Comparison of ENCODE assay signal across 12 cellular contexts in genomic region chr3:131020122-131020693, GRCh38. TPM values are rescaled to one million over a fixed set of nuclear protein-coding genes. Genes with fewer than 3 reads are reported as not detected.
DNase-seq lines count a peak whose midpoint lies in the region; ATAC-seq, FAIRE-seq and TF ChIP-seq lines count a peak whose summit lies in the region.
"Had no signal": no experiment of that assay in that cellular context is flagged by ENCODE, and none has a peak within 500 bp of the region (broad histone marks: within the 10 kb centered on the region; RNA-seq: fewer than 3 reads in every experiment).

No MANE protein-coding gene starts in this region.

- TF ChIP-seq CTCF in AG10803 (conservative IDR thresholded peaks at IDR 0.05; ENCODE audit: low read length), result no peak
- TF ChIP-seq CTCF in H1 (IDR thresholded peaks at IDR 0.05; ENCODE audit: control extremely low read depth in 1 of 3, insufficient read depth in 1 of 3, low read depth in 1 of 3, low read length in 3 of 3), result 0 out of 4 replicates have a peak, but pooled peaks of 1 of the 3 experiments have one; percentile 7

- H2BK15ac ChIP-seq in H1 (ENCODE audit: low read length), result no peak overlapping the region

- no peaks in the 10 kb centered on the region for H3K79me2 ChIP-seq in H1 (ENCODE audit: control insufficient read depth in 1 of 2, insufficient read depth in 2 of 2, low read length in 2 of 2)

- H4K8ac ChIP-seq in H1 (ENCODE audit: extremely low read depth, insufficient read depth, low read length), result no peak overlapping the region

- no peak for TF ChIP-seq EP300 in H1 (IDR thresholded peaks at IDR 0.05; ENCODE audit: borderline replicate concordance in 1 of 2, low read depth in 2 of 2, low read length in 2 of 2)

- peaks cover 0 to 4% of the 10 kb centered on the region in 2 experiments for H4K20me1 ChIP-seq in H1 (replicated peaks in 1 of 2; ENCODE audit: control insufficient read depth in 1 of 2, insufficient read depth in 2 of 2, low read length in 2 of 2)

- no peak overlapping the region for H3K4ac ChIP-seq in H1 (replicated peaks; ENCODE audit: insufficient read length, low read depth, low read length)

- DNase-seq in AG10803 (ENCODE audit: low read depth) (peak; percentile 16), GM19239 (ENCODE audit: insufficient read length, low spot score) (no peak), NOMO-1 treated with dmso at 0.1 percent for 144 hours (lab: John Stamatoyannopoulos, UW; ENCODE audit: unreplicated experiment) (peak; percentile 78), H1 (ENCODE audit: low read depth in 1 of 2, low spot score in 2 of 2) (no peak), GM12892 (ENCODE audit: insufficient read length) (no peak), NCI-H187 treated with DMSO at 0.1 percent for 48 hours (lab: John Stamatoyannopoulos, UW) (no peak)
- DNase-seq: activated CD4-positive, alpha-beta memory T cell treated with anti-CD3 and anti-CD28 coated beads for 36 hours; hippocampal formation; NCI-H2107 had no signal

- H3K56ac ChIP-seq in H1 (replicated peaks; ENCODE audit: insufficient read length, low read depth, low read length), result no peak overlapping the region

- H2BK20ac ChIP-seq in H1 (ENCODE audit: low read length), result no peak overlapping the region

- TF ChIP-seq RAD21 in H1 (IDR thresholded peaks at IDR 0.05 in 1 of 2, conservative IDR thresholded peaks at IDR 0.05 in 1 of 2; ENCODE audit: low read depth in 2 of 2, low read length in 2 of 2), result peak; percentile 7 to 18; a peak in 1 of 4 replicates

- no peak overlapping the region for H2BK5ac ChIP-seq in H1 (ENCODE audit: low read depth, low read length)

- H3K14ac ChIP-seq in H1 (ENCODE audit: insufficient read length), result no peak overlapping the region

- H3K9me3 ChIP-seq in H1 (ENCODE audit: insufficient read depth in 2 of 2, low read depth in 1 of 2, low read length in 1 of 2), result no peaks in the 10 kb centered on the region
- H3K9me3 ChIP-seq: SJCRH30 had no signal

- H3K4me1 ChIP-seq in H1 (replicated peaks in 1 of 4; ENCODE audit: control insufficient read depth in 3 of 4, insufficient read depth in 4 of 4, low read length in 3 of 4), result no peaks in the 10 kb centered on the region
- H3K4me1 ChIP-seq: SJCRH30 had no signal

- H3K27me3 ChIP-seq in H1 (replicated peaks in 1 of 4; ENCODE audit: control insufficient read depth in 3 of 4, extremely low read depth in 1 of 4, insufficient read depth in 3 of 4, low read length in 3 of 4), result no peaks in the 10 kb centered on the region
- H3K27me3 ChIP-seq: SJCRH30 had no signal

- H4K5ac ChIP-seq in H1 (ENCODE audit: insufficient read length, low read depth, low read length), result no peak overlapping the region

- H3K23me2 ChIP-seq in H1 (ENCODE audit: low read depth, low read length), result no peaks in the 10 kb centered on the region

- FAIRE-seq in GM19239 (lab: Jason Lieb, UNC) (peak; percentile 66), H1 (lab: Jason Lieb, UNC) (no peak), GM12892 (lab: Jason Lieb, UNC) (no peak)

- H3K79me1 ChIP-seq in H1 (ENCODE audit: low read depth, low read length), result no peaks in the 10 kb centered on the region

- no peak overlapping the region for H2BK120ac ChIP-seq in H1 (replicated peaks; ENCODE audit: low read depth, low read length)

- H3K23ac ChIP-seq in H1 (ENCODE audit: insufficient read length), result no peak overlapping the region

- no peak overlapping the region for H2AFZ ChIP-seq in H1 (ENCODE audit: low read length)

- H3K27ac ChIP-seq in H1 (ENCODE audit: low read depth, low read length), result no peak overlapping the region
- H3K27ac ChIP-seq: SJCRH30 had no signal

- POLR2A ChIA-PET in H1 (lab: Charles Lee; ENCODE audit: partially characterized antibody), result interaction anchor here (1.0 kb wide), 1 partner anchor 11 kb away, joined by 4 read pairs; no protein-coding TSS in a partner anchor

- ATAC-seq in HG03280 (IDR thresholded peaks at IDR 0.05; ENCODE audit: unreplicated experiment) (no peak), HG02884 (IDR thresholded peaks at IDR 0.05; ENCODE audit: unreplicated experiment) (no peak)

- peaks cover 2 to 30% (median 9%) of the 10 kb centered on the region in 4 experiments; a peak in 7 of 8 replicates for H3K36me3 ChIP-seq in H1 (ENCODE audit: control insufficient read depth in 2 of 4, insufficient read depth in 4 of 4, low read length in 3 of 4)

- no peak overlapping the region for H3K4me2 ChIP-seq in H1 (ENCODE audit: insufficient read depth in 1 of 2, low read depth in 2 of 2, low read length in 2 of 2)

- H4K91ac ChIP-seq in H1 (replicated peaks; ENCODE audit: insufficient read length, low read length), result no peak overlapping the region

- no peak overlapping the region for H3K18ac ChIP-seq in H1 (ENCODE audit: extremely low read depth, low read length)

- no peak for TF ChIP-seq POLR2A in H1 (IDR thresholded peaks at IDR 0.05; ENCODE audit: control extremely low read depth in 1 of 2, low read depth in 2 of 2, low read length in 2 of 2)
- no peak for TF ChIP-seq POLR2A in GM12892 (IDR thresholded peaks at IDR 0.05; ENCODE audit: low read depth, low read length)

- CTCF ChIA-PET in H1 (lab: Charles Lee; ENCODE audit: partially characterized antibody), result interaction anchor here (0.6 to 1.0 kb wide), 2 partner anchors 149 to 253 kb away, joined by 3 to 4 read pairs; no protein-coding TSS in a partner anchor

- 84% methylated on average over 5 of the region's 5 CpGs; no CpG with 5 or more reads in 1 of the 2 experiments for WGBS in H1 (ENCODE audit: extremely low coverage in 1 of 2, insufficient coverage in 1 of 2, insufficient read length in 1 of 2, insufficient replicate concordance in 2 of 2, low coverage in 1 of 2, low lambda C conversion rate in 2 of 2, missing lambda C conversion rate in 1 of 2), 2 experiments

- no peak overlapping the region for H3K9ac ChIP-seq in H1 (replicated peaks in 1 of 4; ENCODE audit: extremely low read depth in 1 of 4, low read depth in 3 of 4, low read length in 3 of 4)

- H3K4me3 ChIP-seq in AG10803 (ENCODE audit: low read length), result no peak overlapping the region
- no peak overlapping the region for H3K4me3 ChIP-seq in H1 (ENCODE audit: extremely low read depth in 1 of 4, insufficient read depth in 2 of 4, low read depth in 3 of 4, low read length in 4 of 4)
- H3K4me3 ChIP-seq: SJCRH30 had no signal

- H2BK12ac ChIP-seq in H1 (ENCODE audit: low read depth, low read length), result no peak overlapping the region

- H2AK5ac ChIP-seq in H1 (ENCODE audit: low read depth, low read length), result no peak overlapping the region

TF ChIP-seq in H1, 55 proteins besides CTCF, POLR2A, EP300 and RAD21:
- TF ChIP-seq FOSL1 (IDR thresholded peaks at IDR 0.05; ENCODE audit: insufficient read depth, low read depth, low read length) (no peak), GABPA (IDR thresholded peaks at IDR 0.05; ENCODE audit: borderline replicate concordance, insufficient read depth, low read length) (no peak), E2F6 (IDR thresholded peaks at IDR 0.05) (no peak), BCL11A (IDR thresholded peaks at IDR 0.05; ENCODE audit: low read depth in 2 of 2, low read length in 2 of 2) (no peak), NANOG (IDR thresholded peaks at IDR 0.05; ENCODE audit: insufficient read depth, low read depth, low read length, poor library complexity, severe bottlenecking) (no peak), SIX5 (IDR thresholded peaks at IDR 0.05; ENCODE audit: low read depth, low read length) (no peak), ZNF274 (IDR thresholded peaks at IDR 0.05; ENCODE audit: borderline replicate concordance, extremely low read depth, low read length) (no peak), CBX5 (IDR thresholded peaks at IDR 0.05; ENCODE audit: low read depth, low read length) (no peak), POU5F1 (IDR thresholded peaks at IDR 0.05; ENCODE audit: low read depth, low read length) (no peak), TAF7 (optimal IDR thresholded peaks at IDR 0.05; ENCODE audit: borderline replicate concordance, low read depth, low read length) (no peak), CHD1 (IDR thresholded peaks at IDR 0.05; ENCODE audit: low read depth, low read length) (no peak), CHD2 (IDR thresholded peaks at IDR 0.05; ENCODE audit: low read length) (no peak), MAFK (IDR thresholded peaks at IDR 0.05; ENCODE audit: low read depth, low read length) (no peak), RNF2 (IDR thresholded peaks at IDR 0.05; ENCODE audit: borderline replicate concordance, low read depth, low read length, missing control alignments, poor library complexity, severe bottlenecking) (no peak), TEAD4 (IDR thresholded peaks at IDR 0.05; ENCODE audit: low read depth, low read length) (no peak), TAF1 (IDR thresholded peaks at IDR 0.05; ENCODE audit: low read depth, low read length) (no peak)

RNA-seq across cellular contexts. Expression of gene ASTE1, which starts 6.4 kb away (rescaled TPM):
- total RNA-seq in H1 (2021; fragmentation: NEBNext Ultra II Directional; extraction: Animal tissue kit (Norgen Biotek cat#: 25700)), result not detected in 2 replicates
- polyA plus RNA-seq in H1 (2011; rRNA removed), result 4.4 and 6.4 TPM in 2 replicates
- 5.5 TPM for polyA plus RNA-seq in H1 (2011; cell fraction: cytosol; rRNA removed)
- 5.2 TPM for polyA plus RNA-seq in H1 (2011; cell fraction: nucleus; rRNA removed)
- 4.6 to 5.9 TPM (median 5.2 TPM) in 4 replicates for polyA plus RNA-seq in H1 (2012, experiment 1 of 2)
- polyA plus RNA-seq in H1 (2012, experiment 2 of 2), result 0.87 TPM
- polyA plus RNA-seq in H1 (2013, experiment 1 of 2), result 3.8 TPM
- 3.3 TPM for polyA plus RNA-seq in H1 (2013, experiment 2 of 2)
- 11.5 and 13.1 TPM in 2 replicates for polyA minus RNA-seq in H1 (2011; rRNA and poly(A)+ RNA removed)
- polyA minus RNA-seq in H1 (2011; cell fraction: cytosol; rRNA and poly(A)+ RNA removed), result 6.5 TPM
- polyA minus RNA-seq in H1 (2011; cell fraction: nucleus; rRNA and poly(A)+ RNA removed), result 22.3 TPM
- 4.6 TPM for polyA plus RNA-seq in GM12892 (2012; ENCODE audit: missing spikeins)

RNA-seq across cellular contexts. Expression of gene NEK11, which starts 6.5 kb away (rescaled TPM):
- 0.27 TPM in 1 of 2 replicates, not detected in the other for total RNA-seq in H1 (2021; fragmentation: NEBNext Ultra II Directional; extraction: Animal tissue kit (Norgen Biotek cat#: 25700))
- 0.28 and 0.60 TPM in 2 replicates for polyA plus RNA-seq in H1 (2011; rRNA removed)
- polyA plus RNA-seq in H1 (2011; cell fraction: cytosol; rRNA removed), result 0.69 TPM
- 0.90 TPM for polyA plus RNA-seq in H1 (2011; cell fraction: nucleus; rRNA removed)
- polyA plus RNA-seq in H1 (2012, experiment 1 of 2), result 0.56 to 1.2 TPM (median 0.95 TPM) in 4 replicates
- polyA plus RNA-seq in H1 (2012, experiment 2 of 2), result 0.14 TPM
- polyA plus RNA-seq in H1 (2013, experiment 1 of 2), result 0.99 TPM
- 0.50 TPM for polyA plus RNA-seq in H1 (2013, experiment 2 of 2)
- polyA minus RNA-seq in H1 (2011; rRNA and poly(A)+ RNA removed), result 0.83 and 1.1 TPM in 2 replicates
- polyA minus RNA-seq in H1 (2011; cell fraction: cytosol; rRNA and poly(A)+ RNA removed), result 1.2 TPM
- 3.5 TPM for polyA minus RNA-seq in H1 (2011; cell fraction: nucleus; rRNA and poly(A)+ RNA removed)
- 0.83 TPM for polyA plus RNA-seq in GM12892 (2012; ENCODE audit: missing spikeins)

Comparison
In these comparisons a context has a peak if more than half of its experiments do, and no peak if none do; other contexts are left out.
1. DNase-seq: peak in AG10803 (single experiment) and NOMO-1 treated with dmso at 0.1 percent for 144 hours (single experiment); none in GM19239 (single experiment), H1 (0 of 2), GM12892 (single experiment) and NCI-H187 treated with DMSO at 0.1 percent for 48 hours (single experiment).